In the genomic region with DNA sequence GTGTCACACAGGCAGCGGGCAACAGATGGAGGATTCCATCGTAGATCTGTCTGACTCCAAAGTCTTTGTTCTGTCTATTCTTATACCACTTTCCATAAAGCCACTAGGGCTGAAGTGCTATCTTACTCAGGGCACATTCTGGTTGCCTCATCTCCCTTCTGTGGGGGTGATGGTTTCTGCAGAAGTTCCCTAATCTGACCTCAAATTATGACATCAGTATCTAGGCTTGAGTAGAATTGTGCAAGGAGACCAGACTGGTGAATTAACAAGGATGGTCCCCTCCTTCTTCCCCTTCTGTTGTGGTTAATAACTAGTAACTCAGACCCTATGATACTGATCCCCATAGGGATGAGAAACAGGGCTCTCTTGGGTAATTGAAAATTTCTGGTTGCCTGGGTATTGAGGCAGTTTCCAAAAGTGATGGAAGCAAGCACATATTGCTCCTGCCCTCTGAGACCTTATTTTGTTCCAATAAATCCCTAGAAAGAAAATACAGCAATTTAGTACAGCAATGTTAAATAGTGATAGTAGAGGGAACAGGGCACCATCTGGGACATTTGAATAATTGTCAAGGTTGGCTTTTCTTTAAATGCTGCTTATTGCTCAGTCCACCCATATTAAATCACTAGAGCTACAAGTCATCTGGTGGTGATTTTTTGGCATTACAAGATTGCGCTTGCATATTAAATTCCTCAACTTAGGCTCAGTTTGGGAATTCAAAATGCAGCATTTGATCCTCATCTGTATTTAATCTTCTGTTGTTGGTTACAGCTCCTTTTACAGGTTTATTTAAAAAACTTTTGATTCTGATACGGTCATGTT, we compare ENCODE assay signal across 12 cellular contexts. TPM values are rescaled to one million over a fixed set of nuclear protein-coding genes. Genes with fewer than 3 reads are reported as not detected.
A peak's percentile ranks its signal among the peaks of the same experiment; 100 is the strongest.
DNase-seq lines count a peak whose midpoint lies in the region; ATAC-seq and TF ChIP-seq lines count a peak whose summit lies in the region.
"Had no signal": no experiment of that assay in that cellular context is flagged by ENCODE, and none has a peak within 500 bp of the region (broad histone marks: within the 10 kb centered on the region; RNA-seq: fewer than 3 reads in every experiment).

No MANE protein-coding gene starts in this region.

- ATAC-seq in left lung = peak; percentile 71
- ATAC-seq in HG03520 (IDR thresholded peaks at IDR 0.05; ENCODE audit: unreplicated experiment) = no peak
- ATAC-seq in HG02642 (IDR thresholded peaks at IDR 0.05; ENCODE audit: poor library complexity, unreplicated experiment) = no peak

- no peak overlapping the region for H3K4me3 ChIP-seq in GM23248
- no peak overlapping the region for H3K4me3 ChIP-seq in left lung
- H3K4me3 ChIP-seq in BE2C (ENCODE audit: low read depth, low read length) = no peak overlapping the region

- H3K27ac ChIP-seq in GM23248 (no peak overlapping the region), left lung (no peak overlapping the region)
- H3K27ac ChIP-seq: brain microvascular endothelial cell had no signal

- H3K4me2 ChIP-seq in GM23248 (ENCODE audit: unreplicated experiment) = no peak overlapping the region

- H3K36me3 ChIP-seq in GM23248 (ENCODE audit: low read depth) = no peaks in the 10 kb centered on the region
- H3K36me3 ChIP-seq in left lung = no peaks in the 10 kb centered on the region
- no peaks in the 10 kb centered on the region for H3K36me3 ChIP-seq in BE2C
- H3K36me3 ChIP-seq: brain microvascular endothelial cell had no signal

- TF ChIP-seq CTCF in left lung (IDR thresholded peaks at IDR 0.05) (no peak), BE2C (IDR thresholded peaks at IDR 0.05; ENCODE audit: low read depth, low read length) (no peak)

- in situ Hi-C loops in GM23248 (cut with MboI) = no loop called here

- H3K4me1 ChIP-seq in GM23248 (ENCODE audit: insufficient read depth) (no peaks in the 10 kb centered on the region), left lung (peaks cover 0 to 6% of the 10 kb centered on the region in 2 donors), BE2C (no peaks in the 10 kb centered on the region)

- H3K9ac ChIP-seq in GM23248 = no peak overlapping the region

- no peaks in the 10 kb centered on the region for H3K79me2 ChIP-seq in GM23248 (ENCODE audit: insufficient read depth)

- H4K20me1 ChIP-seq in GM23248 (ENCODE audit: insufficient read depth) = no peaks in the 10 kb centered on the region

- H3K27me3 ChIP-seq in GM23248 (replicated peaks; ENCODE audit: insufficient read depth) (no peaks in the 10 kb centered on the region), left lung (peaks cover 0 to 4% of the 10 kb centered on the region in 2 donors), BE2C (no peaks in the 10 kb centered on the region)
- H3K27me3 ChIP-seq: brain microvascular endothelial cell had no signal

- H3F3A ChIP-seq in GM23248 (ENCODE audit: insufficient read depth) = no peaks in the 10 kb centered on the region

- intact Hi-C loops in left lung (cut with DNase I) = no loop called here

- 68 to 72% methylated on average over 4 of the region's 4 CpGs for WGBS in GM23248 (ENCODE audit: low coverage in 1 of 2, low lambda C conversion rate in 2 of 2, missing lambda C conversion rate in 2 of 2), 2 experiments

- H2AFZ ChIP-seq in GM23248 = no peak overlapping the region

- no peaks in the 10 kb centered on the region for H3K9me2 ChIP-seq in GM23248 (ENCODE audit: insufficient read depth)

- H3K9me3 ChIP-seq in GM23248 (ENCODE audit: low read depth) (no peaks in the 10 kb centered on the region), left lung (no peaks in the 10 kb centered on the region), BE2C (no peaks in the 10 kb centered on the region)

- DNase-seq in CD1c-positive myeloid dendritic cell (ENCODE audit: extremely low spot score) = peak; percentile 87
- DNase-seq in GM23248 = peak; percentile 7
- peak; percentile 92 for DNase-seq in SKM-1 treated with dmso at 0.1 percent for 144 hours (lab: John Stamatoyannopoulos, UW; ENCODE audit: unreplicated experiment)
- DNase-seq in left lung = no peak
- no peak for DNase-seq in NCI-H128 (lab: John Stamatoyannopoulos, UW; ENCODE audit: unreplicated experiment)
- no peak for DNase-seq in BE2C
- DNase-seq: activated CD4-positive, alpha-beta T cell treated with anti-CD3 and anti-CD28 coated beads, Interleukin-2, amount 50 U/mL, for 48 hours; brain microvascular endothelial cell; COR-L47; KG1 had no signal

RNA-seq across cellular contexts. Expression of a gene that starts 57.3 kb away (rescaled TPM):
- total RNA-seq in GM23248 (2014; rRNA removed; shearing (Covaris generic)) = 22.6 and 38.1 TPM in 2 replicates
- polyA plus RNA-seq in GM23248 (2016; fragmentation: Nextera tagmentation; extraction: Ambion mirVana) = 24.3 and 27.9 TPM in 2 replicates
- total RNA-seq in left lung = 10 to 100 TPM; 35.9 to 63.4 TPM
- polyA plus RNA-seq in BE2C (2012; ENCODE audit: insufficient read depth, insufficient read length, low read depth) = 25.1 TPM

Comparison
In these comparisons a context has a peak if more than half of its experiments do, and no peak if none do; other contexts are left out.
1. DNase-seq: peak in CD1c-positive myeloid dendritic cell (single experiment), GM23248 (single experiment) and SKM-1 treated with dmso at 0.1 percent for 144 hours (single experiment); none in left lung (0 of 2), NCI-H128 (single experiment) and BE2C (single experiment).